In the genomic region with DNA sequence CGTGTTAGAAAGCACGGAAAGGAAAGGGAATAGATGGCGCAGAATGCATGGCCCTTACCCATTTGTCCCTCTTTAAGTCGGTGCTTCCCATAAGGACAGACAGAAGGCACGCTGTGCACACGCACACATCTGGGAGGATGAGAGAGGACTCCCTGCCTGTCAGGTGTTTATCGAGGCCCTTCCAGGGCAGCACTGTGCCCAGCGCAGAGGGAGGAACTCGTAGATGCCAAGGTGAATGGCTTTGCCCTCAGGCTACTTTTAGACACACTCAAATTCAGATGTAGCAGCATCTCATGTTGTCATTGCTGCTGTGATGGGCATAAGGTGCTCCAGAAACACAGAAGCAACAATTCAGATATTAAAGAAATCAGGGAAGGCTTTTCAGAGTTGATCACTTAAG, we compare ENCODE assay signal across 28 cellular contexts.
DNase-seq lines count a peak whose midpoint lies in the region; ATAC-seq, FAIRE-seq and TF ChIP-seq lines count a peak whose summit lies in the region.
"Had no signal": no experiment of that assay in that cellular context is flagged by ENCODE, and none has a peak within 500 bp of the region (broad histone marks: within the 10 kb centered on the region; RNA-seq: fewer than 3 reads in every experiment).

No MANE protein-coding gene starts in this region.

- H4K5ac ChIP-seq in H1 (ENCODE audit: insufficient read length, low read depth, low read length): no peak overlapping the region

- no peak for TF ChIP-seq EP300 in H1 (IDR thresholded peaks at IDR 0.05; ENCODE audit: borderline replicate concordance in 1 of 2, low read depth in 2 of 2, low read length in 2 of 2)
- TF ChIP-seq EP300 in sigmoid colon (IDR thresholded peaks at IDR 0.05): no peak

- no peaks in the 10 kb centered on the region for H3K79me2 ChIP-seq in H1 (ENCODE audit: control insufficient read depth in 1 of 2, insufficient read depth in 2 of 2, low read length in 2 of 2)

- DNase-seq in WTC11 (ENCODE audit: low spot score) (no peak), H1 (ENCODE audit: low read depth in 1 of 2, low spot score in 2 of 2) (no peak), mesenteric fat pad (ENCODE audit: low spot score) (peak; percentile 51), sigmoid colon (no peak), GM12891 (ENCODE audit: insufficient read length, low spot score) (no peak), endothelial cell (ENCODE audit: low spot score) (no peak)
- DNase-seq: AML-193; CD4-positive, alpha-beta T cell; DMS53; GOT3; MV-4-11; NCI-H1105; NCI-H1436 treated with DMSO at 0.1 percent for 48 hours; NCI-H187 treated with DMSO at 0.1 percent for 48 hours; NCI-H446 treated with DMSO at 0.1 percent for 48 hours; NCI-H526; NCI-H82; NK-92 treated with Interleukin-12 subunit alpha and Interleukin-12 subunit beta, amount 100 ng/mL, for 24 hours; PC-3; SJCRH30 had no signal

- POLR2A ChIA-PET in WTC11 (lab: Charles Lee): no interaction called here
- POLR2A ChIA-PET in H1 (lab: Charles Lee; ENCODE audit: partially characterized antibody): no interaction called here

- no peak overlapping the region for H2BK120ac ChIP-seq in H1 (replicated peaks; ENCODE audit: low read depth, low read length)

- no peak for FAIRE-seq in H1 (lab: Jason Lieb, UNC)
- FAIRE-seq in GM12891 (lab: Jason Lieb, UNC): no peak
- FAIRE-seq: A549, D721Med, HTR-8/SVneo had no signal

- no peaks in the 10 kb centered on the region for H4K20me1 ChIP-seq in H1 (replicated peaks in 1 of 2; ENCODE audit: control insufficient read depth in 1 of 2, insufficient read depth in 2 of 2, low read length in 2 of 2)
- H4K20me1 ChIP-seq: BLaER1 treated with 17β-estradiol and CSF1 and Interleukin-3, amounts not matched to agents 10 nM and 100 nM had no signal

- no peak overlapping the region for H4K8ac ChIP-seq in H1 (ENCODE audit: extremely low read depth, insufficient read depth, low read length)

- intact Hi-C loops in sigmoid colon (cut with DNase I): loop anchor here (2.0 kb wide), 1 partner anchor 157 kb away; no protein-coding TSS in a partner anchor

- H3K4me1 ChIP-seq in H1 (replicated peaks in 1 of 4; ENCODE audit: control insufficient read depth in 3 of 4, insufficient read depth in 4 of 4, low read length in 3 of 4) (peaks cover 0 to 2% (median 0%) of the 10 kb centered on the region in 4 experiments; a peak in 2 of 7 replicates), sigmoid colon (peaks cover 0 to 22% (median 13%) of the 10 kb centered on the region in 4 donors)
- H3K4me1 ChIP-seq: SJCRH30 had no signal

- H3K4me3 Mint-ChIP-seq in WTC11 (no peak overlapping the region), endothelial cell (ENCODE audit: unreplicated experiment) (no peak overlapping the region)
- H3K4me3 Mint-ChIP-seq: CD4-positive, alpha-beta T cell had no signal

- H3K23me2 ChIP-seq in H1 (ENCODE audit: low read depth, low read length): no peaks in the 10 kb centered on the region

- peaks cover 5 to 65% (median 31%) of the 10 kb centered on the region in 4 experiments; a peak in 7 of 8 replicates for H3K36me3 ChIP-seq in H1 (ENCODE audit: control insufficient read depth in 2 of 4, insufficient read depth in 4 of 4, low read length in 3 of 4)
- peaks cover 5 to 54% (median 14%) of the 10 kb centered on the region in 4 donors for H3K36me3 ChIP-seq in sigmoid colon

- no peak overlapping the region for H3K4ac ChIP-seq in H1 (replicated peaks; ENCODE audit: insufficient read length, low read depth, low read length)

- no peak overlapping the region for H3K4me2 ChIP-seq in H1 (ENCODE audit: insufficient read depth in 1 of 2, low read depth in 2 of 2, low read length in 2 of 2)
- H3K4me2 ChIP-seq: A549 had no signal

- no peaks in the 10 kb centered on the region for H3K27me3 ChIP-seq in H1 (replicated peaks in 1 of 4; ENCODE audit: control insufficient read depth in 3 of 4, extremely low read depth in 1 of 4, insufficient read depth in 3 of 4, low read length in 3 of 4)
- no peaks in the 10 kb centered on the region for H3K27me3 ChIP-seq in sigmoid colon
- H3K27me3 ChIP-seq: BLaER1 treated with 17β-estradiol and CSF1 and Interleukin-3, amounts not matched to agents 10 nM and 100 nM; SJCRH30 had no signal

- 91% methylated on average over 9 of the region's 9 CpGs; no CpG with 5 or more reads in 1 of the 2 experiments for WGBS in H1 (ENCODE audit: extremely low coverage in 1 of 2, insufficient coverage in 1 of 2, insufficient read length in 1 of 2, insufficient replicate concordance in 2 of 2, low coverage in 1 of 2, low lambda C conversion rate in 2 of 2, missing lambda C conversion rate in 1 of 2), 2 experiments
- WGBS in sigmoid colon, 2 donors: 95 to 96% methylated on average over 9 of the region's 9 CpGs

- no peak for TF ChIP-seq RAD21 in H1 (IDR thresholded peaks at IDR 0.05 in 1 of 2, conservative IDR thresholded peaks at IDR 0.05 in 1 of 2; ENCODE audit: low read depth in 2 of 2, low read length in 2 of 2)

- H3K79me1 ChIP-seq in H1 (ENCODE audit: low read depth, low read length): no peaks in the 10 kb centered on the region; the same call in 1 of the 2 replicates

- H2BK20ac ChIP-seq in H1 (ENCODE audit: low read length): no peak overlapping the region

- H3K56ac ChIP-seq in H1 (replicated peaks; ENCODE audit: insufficient read length, low read depth, low read length): no peak overlapping the region

- H3K23ac ChIP-seq in H1 (ENCODE audit: insufficient read length): no peak overlapping the region

- H3K4me3 ChIP-seq in H1 (ENCODE audit: extremely low read depth in 1 of 4, insufficient read depth in 2 of 4, low read depth in 3 of 4, low read length in 4 of 4): no peak overlapping the region
- no peak overlapping the region for H3K4me3 ChIP-seq in sigmoid colon
- H3K4me3 ChIP-seq: A549; BLaER1 treated with 17β-estradiol and CSF1 and Interleukin-3, amounts not matched to agents 10 nM and 100 nM; K562; SJCRH30 had no signal

- no peaks in the 10 kb centered on the region for H3K9me3 Mint-ChIP-seq in WTC11
- no peaks in the 10 kb centered on the region for H3K9me3 Mint-ChIP-seq in endothelial cell (ENCODE audit: unreplicated experiment)
- H3K9me3 Mint-ChIP-seq: CD4-positive, alpha-beta T cell had no signal

- CTCF ChIA-PET in WTC11 (lab: Charles Lee) (no interaction called here), H1 (lab: Charles Lee; ENCODE audit: partially characterized antibody) (no interaction called here)

- no peak overlapping the region for H2AK5ac ChIP-seq in H1 (ENCODE audit: low read depth, low read length)

- H3K4me1 Mint-ChIP-seq in WTC11: peaks cover 21% of the 10 kb centered on the region
- peaks cover 13% of the 10 kb centered on the region for H3K4me1 Mint-ChIP-seq in endothelial cell (ENCODE audit: unreplicated experiment)

- H2BK12ac ChIP-seq in H1 (ENCODE audit: low read depth, low read length): no peak overlapping the region

- H3K27ac Mint-ChIP-seq in WTC11 (peak overlapping the region; percentile 47), endothelial cell (ENCODE audit: unreplicated experiment) (no peak overlapping the region)
- H3K27ac Mint-ChIP-seq: CD4-positive, alpha-beta T cell had no signal

- no peak overlapping the region for H2AFZ ChIP-seq in H1 (ENCODE audit: low read length)

- peaks cover 65% of the 10 kb centered on the region for H3K36me3 Mint-ChIP-seq in WTC11
- H3K36me3 Mint-ChIP-seq in endothelial cell (ENCODE audit: low read depth, unreplicated experiment): no peaks in the 10 kb centered on the region

- H3K18ac ChIP-seq in H1 (ENCODE audit: extremely low read depth, low read length): no peak overlapping the region

- H4K91ac ChIP-seq in H1 (replicated peaks; ENCODE audit: insufficient read length, low read length): no peak overlapping the region

- H3K27me3 Mint-ChIP-seq in WTC11 (ENCODE audit: low read depth): no peaks in the 10 kb centered on the region
- peaks cover 2% of the 10 kb centered on the region for H3K27me3 Mint-ChIP-seq in endothelial cell (ENCODE audit: unreplicated experiment)

- no peak overlapping the region for H2BK15ac ChIP-seq in H1 (ENCODE audit: low read length)

- TF ChIP-seq CTCF in WTC11 (IDR thresholded peaks at IDR 0.05): no peak
- TF ChIP-seq CTCF in H1 (IDR thresholded peaks at IDR 0.05; ENCODE audit: control extremely low read depth in 1 of 3, insufficient read depth in 1 of 3, low read depth in 1 of 3, low read length in 3 of 3): no peak
- TF ChIP-seq CTCF in sigmoid colon (IDR thresholded peaks at IDR 0.05): no peak
- no peak for TF ChIP-seq CTCF in endothelial cell (IDR thresholded peaks at IDR 0.05; ENCODE audit: unreplicated experiment)

- H3K27ac ChIP-seq in H1 (ENCODE audit: low read depth, low read length) (no peak overlapping the region), sigmoid colon (peak overlapping the region; percentile 16 to 62 (median 58))
- H3K27ac ChIP-seq: A549; BLaER1 treated with 17β-estradiol and CSF1 and Interleukin-3, amounts not matched to agents 10 nM and 100 nM; SJCRH30 had no signal

- H3K9me3 ChIP-seq in H1 (ENCODE audit: insufficient read depth in 2 of 2, low read depth in 1 of 2, low read length in 1 of 2): no peaks in the 10 kb centered on the region; a peak in 1 of 4 replicates
- no peaks in the 10 kb centered on the region for H3K9me3 ChIP-seq in sigmoid colon
- H3K9me3 ChIP-seq: A549, SJCRH30 had no signal

- no peak overlapping the region for H3K14ac ChIP-seq in H1 (ENCODE audit: insufficient read length)

- no peak overlapping the region for H3K9ac ChIP-seq in H1 (replicated peaks in 1 of 4; ENCODE audit: extremely low read depth in 1 of 4, low read depth in 3 of 4, low read length in 3 of 4)
- H3K9ac ChIP-seq: BLaER1 treated with 17β-estradiol and CSF1 and Interleukin-3, amounts not matched to agents 10 nM and 100 nM had no signal

- TF ChIP-seq POLR2A in H1 (IDR thresholded peaks at IDR 0.05; ENCODE audit: control extremely low read depth in 1 of 2, low read depth in 2 of 2, low read length in 2 of 2) (no peak), sigmoid colon (IDR thresholded peaks at IDR 0.05) (no peak), GM12891 (IDR thresholded peaks at IDR 0.05; ENCODE audit: low read depth, low read length) (no peak)

- ATAC-seq in WTC11 (no peak), HG03139 (IDR thresholded peaks at IDR 0.05; ENCODE audit: unreplicated experiment) (no peak)
- ATAC-seq: A549, PC-3, Right ventricle myocardium inferior, SK-N-SH treated with all-trans-retinoic acid at 6 μM for 48 hours had no signal

- H2BK5ac ChIP-seq in H1 (ENCODE audit: low read depth, low read length): 0 out of 2 replicates have a peak overlapping the region, but pooled peaks have one; percentile 10

TF ChIP-seq in WTC11, 78 proteins besides CTCF, POLR2A, EP300 and RAD21 (continues in another document):
- no peak for TF ChIP-seq JAZF1 (CRISPR knock-in tag; IDR thresholded peaks at IDR 0.05)

TF ChIP-seq in H1, 55 proteins besides CTCF, POLR2A, EP300 and RAD21 (continues in another document):
- no peak for TF ChIP-seq SP1 (IDR thresholded peaks at IDR 0.05; ENCODE audit: low read depth, low read length)
- TF ChIP-seq CTBP2 (IDR thresholded peaks at IDR 0.05; ENCODE audit: borderline replicate concordance, insufficient read depth, insufficient read length, low read length): no peak
- TF ChIP-seq CREB1 (IDR thresholded peaks at IDR 0.05): no peak

TF ChIP-seq in GM12891, 5 proteins besides CTCF, POLR2A, EP300 and RAD21 (continues in another document):
- no peak for TF ChIP-seq PAX5 (IDR thresholded peaks at IDR 0.05; ENCODE audit: insufficient read depth, low read length, severe bottlenecking)
- TF ChIP-seq SPI1 (IDR thresholded peaks at IDR 0.05; ENCODE audit: low read depth, low read length): no peak
- no peak for TF ChIP-seq POU2F2 (IDR thresholded peaks at IDR 0.05; ENCODE audit: low read depth, low read length)
- no peak for TF ChIP-seq POLR2AphosphoS5 (IDR thresholded peaks at IDR 0.05; ENCODE audit: low read depth, low read length)
